5 cellular contexts compared by ENCODE assay signal in the genomic region with DNA sequence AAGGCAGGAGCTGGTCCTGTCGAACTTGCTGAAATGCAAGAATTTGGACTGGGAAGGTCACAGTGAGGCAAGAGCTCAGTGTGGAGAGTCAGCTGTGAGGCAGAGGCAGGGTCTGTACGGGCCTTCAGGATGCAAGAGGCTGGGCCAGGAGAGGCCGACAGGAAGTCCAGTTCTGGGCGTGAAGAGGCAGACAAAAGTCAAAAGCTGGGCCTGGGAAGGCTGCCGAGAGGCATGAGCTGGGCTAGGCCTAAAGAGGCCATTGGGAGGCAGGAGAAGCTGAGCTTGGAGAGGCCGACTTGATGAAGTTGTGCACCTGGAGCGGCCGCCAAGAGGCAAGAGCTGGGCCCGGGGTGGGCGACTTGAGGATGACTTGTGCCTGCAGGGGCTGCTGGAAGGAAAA.
DNase-seq lines count a peak whose midpoint lies in the region; ATAC-seq and TF ChIP-seq lines count a peak whose summit lies in the region.
"Not testable (repeated sequence)": the region's sequence is repeated elsewhere in the genome, so short reads cannot be mapped to it uniquely, and the experiment has no call there.

No MANE protein-coding gene starts in this region.

- not testable (repeated sequence) for H4K20me1 ChIP-seq in DND-41 (ENCODE audit: insufficient read depth, low read length)

- CTCF ChIA-PET in naive thymus-derived CD4-positive, alpha-beta T cell (lab: Charles Lee): not testable (repeated sequence)

- not testable (repeated sequence) for H3K36me3 ChIP-seq in DND-41 (ENCODE audit: insufficient read depth, low read length); naive thymus-derived CD4-positive, alpha-beta T cell (ENCODE audit: control insufficient read depth in 2 of 3, insufficient read depth in 3 of 3, low read length in 3 of 3); upper lobe of left lung; aorta (ENCODE audit: control insufficient read depth in 1 of 2, insufficient read depth in 2 of 2, low read length in 1 of 2)

- not testable (repeated sequence) for H3K9me3 ChIP-seq in DND-41 (ENCODE audit: insufficient read depth, low read length, severe bottlenecking); naive thymus-derived CD4-positive, alpha-beta T cell (ENCODE audit: control insufficient read depth in 2 of 3, low read length in 3 of 3); aorta (ENCODE audit: control insufficient read depth, low read length)
- H3K9me3 ChIP-seq in upper lobe of left lung: peaks cover 0 to 21% (median 0%) of the 10 kb centered on the region in 4 donors

- DNase-seq in DND-41; naive thymus-derived CD4-positive, alpha-beta T cell; stimulated activated effector memory CD8-positive, alpha-beta T cell treated with anti-CD3 and anti-CD28 coated beads, Interleukin-12 subunit alpha, Interleukin-12 subunit beta, amount 100 ng/mL, for 72 hours (ENCODE audit: low spot score in 2 of 2); upper lobe of left lung; aorta: not testable (repeated sequence)

- not testable (repeated sequence) for TF ChIP-seq CTCF in DND-41 (IDR thresholded peaks at IDR 0.05; ENCODE audit: borderline replicate concordance, extremely low read depth, low read length, poor library complexity, severe bottlenecking); upper lobe of left lung (IDR thresholded peaks at IDR 0.05)

- H3K9ac ChIP-seq in DND-41 (ENCODE audit: low read depth, low read length): not testable (repeated sequence)

- peaks cover 0 to 15% (median 2%) of the 10 kb centered on the region in 11 donors for H3K9me3 Mint-ChIP-seq in naive thymus-derived CD4-positive, alpha-beta T cell
- not testable (repeated sequence) for H3K9me3 Mint-ChIP-seq in stimulated activated effector memory CD8-positive, alpha-beta T cell treated with anti-CD3 and anti-CD28 coated beads, Interleukin-12 subunit alpha, Interleukin-12 subunit beta, amount 100 ng/mL, for 72 hours

- ATAC-seq in DND-41 (ENCODE audit: insufficient read depth, low read depth) (peak; percentile 31; the same call in 2 of the 3 replicates), upper lobe of left lung (ENCODE audit: low FRiP score in 2 of 2) (peak; percentile 19 to 64), aorta (ENCODE audit: low FRiP score) (peak; percentile 40)
- ATAC-seq in naive thymus-derived CD4-positive, alpha-beta T cell: peak; percentile 20
- ATAC-seq in stimulated activated effector memory CD8-positive, alpha-beta T cell treated with anti-CD3 and anti-CD28 coated beads, Interleukin-12 subunit alpha, Interleukin-12 subunit beta, amount 100 ng/mL, for 72 hours: peak; percentile 9

- H3K4me1 ChIP-seq in DND-41 (ENCODE audit: insufficient read depth, low read length); naive thymus-derived CD4-positive, alpha-beta T cell (ENCODE audit: control insufficient read depth in 2 of 2, insufficient read depth in 2 of 2, low read length in 2 of 2); upper lobe of left lung; aorta (ENCODE audit: control insufficient read depth in 1 of 2, insufficient read depth in 2 of 2, low read length in 2 of 2): not testable (repeated sequence)

- H3K4me1 Mint-ChIP-seq in naive thymus-derived CD4-positive, alpha-beta T cell; stimulated activated effector memory CD8-positive, alpha-beta T cell treated with anti-CD3 and anti-CD28 coated beads, Interleukin-12 subunit alpha, Interleukin-12 subunit beta, amount 100 ng/mL, for 72 hours: not testable (repeated sequence)

- H3K27me3 Mint-ChIP-seq in naive thymus-derived CD4-positive, alpha-beta T cell: not testable (repeated sequence)

- H3K27me3 ChIP-seq in DND-41 (ENCODE audit: insufficient read depth, low read length, poor library complexity); naive thymus-derived CD4-positive, alpha-beta T cell (ENCODE audit: control insufficient read depth in 2 of 2, insufficient read depth in 2 of 2, low read length in 2 of 2); upper lobe of left lung; aorta (ENCODE audit: control insufficient read depth in 1 of 2, insufficient read depth in 2 of 2, low read length in 1 of 2): not testable (repeated sequence)

- H3K4me2 ChIP-seq in DND-41 (ENCODE audit: insufficient read depth, low read length): not testable (repeated sequence)

- not testable (repeated sequence) for H3K79me2 ChIP-seq in DND-41 (ENCODE audit: insufficient read depth, low read length)

- TF ChIP-seq POLR2A in upper lobe of left lung (IDR thresholded peaks at IDR 0.05): not testable (repeated sequence)

- TF ChIP-seq EP300 in upper lobe of left lung (IDR thresholded peaks at IDR 0.05): not testable (repeated sequence)

- not testable (repeated sequence) for H3K4me3 ChIP-seq in DND-41 (ENCODE audit: low read depth in 1 of 2, low read length in 2 of 2); naive thymus-derived CD4-positive, alpha-beta T cell (ENCODE audit: low read length); upper lobe of left lung; aorta (ENCODE audit: low read length in 2 of 2)

- POLR2A ChIA-PET in naive thymus-derived CD4-positive, alpha-beta T cell (lab: Charles Lee): not testable (repeated sequence)

- not testable (repeated sequence) for H2AFZ ChIP-seq in DND-41 (ENCODE audit: low read depth, low read length)

- WGBS in upper lobe of left lung, 2 donors: 63 to 83% methylated on average over 1 of the region's 10 CpGs
- 43 to 67% methylated on average over 1 to 5 of the region's 10 CpGs for WGBS in aorta, 2 donors

- H3K27ac Mint-ChIP-seq in naive thymus-derived CD4-positive, alpha-beta T cell; stimulated activated effector memory CD8-positive, alpha-beta T cell treated with anti-CD3 and anti-CD28 coated beads, Interleukin-12 subunit alpha, Interleukin-12 subunit beta, amount 100 ng/mL, for 72 hours: not testable (repeated sequence)

- not testable (repeated sequence) for H3K4me3 Mint-ChIP-seq in naive thymus-derived CD4-positive, alpha-beta T cell; stimulated activated effector memory CD8-positive, alpha-beta T cell treated with anti-CD3 and anti-CD28 coated beads, Interleukin-12 subunit alpha, Interleukin-12 subunit beta, amount 100 ng/mL, for 72 hours

- H3K36me3 Mint-ChIP-seq in naive thymus-derived CD4-positive, alpha-beta T cell; stimulated activated effector memory CD8-positive, alpha-beta T cell treated with anti-CD3 and anti-CD28 coated beads, Interleukin-12 subunit alpha, Interleukin-12 subunit beta, amount 100 ng/mL, for 72 hours: not testable (repeated sequence)

- not testable (repeated sequence) for H3K27ac ChIP-seq in DND-41 (ENCODE audit: low read length); naive thymus-derived CD4-positive, alpha-beta T cell (ENCODE audit: low read depth, low read length); upper lobe of left lung; aorta (ENCODE audit: low read depth in 1 of 2, low read length in 2 of 2)

- intact Hi-C loops in naive thymus-derived CD4-positive, alpha-beta T cell (cut with micrococcal nuclease); aorta (cut with DNase I): not testable (repeated sequence)
